28 cellular contexts compared by ENCODE assay signal in genomic region chr12:43226151-43226550, GRCh38.
"Had no signal": no experiment of that assay in that cellular context is flagged by ENCODE, and none has a peak within 500 bp of the region (broad histone marks: within the 10 kb centered on the region; RNA-seq: fewer than 3 reads in every experiment).

No MANE protein-coding gene starts in this region.

- H3K4me3 ChIP-seq: cardiac muscle cell, MG63, SJSA1 had no signal

- H3K36me3 ChIP-seq: brain microvascular endothelial cell, cardiac muscle cell, MG63, SJSA1 had no signal

- H3K27me3 Mint-ChIP-seq: activated CD4-positive, alpha-beta T cell treated with anti-CD3 and anti-CD28 coated beads, Interleukin-2, amount 10 ng/mL, durations not matched to agents 24 days and 14 days; activated naive CD4-positive, alpha-beta T cell treated with anti-CD3 and anti-CD28 coated beads, Interleukin-2, amount 10 ng/mL, durations not matched to agents 7 days and 5 days; activated T-helper 17 cell treated with anti-CD3 and anti-CD28 coated beads, Interleukin-2, amount 50 U/mL, for 72 hours had no signal

- H3K27ac Mint-ChIP-seq: activated B cell treated with CpG ODN at 0.5 μM for 24 hours; activated CD4-positive, alpha-beta T cell treated with anti-CD3 and anti-CD28 coated beads, Interleukin-2, amount 10 ng/mL, durations not matched to agents 24 days and 14 days; activated naive CD4-positive, alpha-beta T cell treated with anti-CD3 and anti-CD28 coated beads, Interleukin-2, amount 10 ng/mL, durations not matched to agents 7 days and 5 days; activated naive CD8-positive, alpha-beta T cell treated with anti-CD3 and anti-CD28 coated beads for 36 hours; activated T-helper 17 cell treated with anti-CD3 and anti-CD28 coated beads, Interleukin-2, amount 50 U/mL, for 72 hours had no signal

- H3K4me2 ChIP-seq: KMS-11 had no signal

- H3K9me3 Mint-ChIP-seq: activated B cell treated with CpG ODN at 0.5 μM for 24 hours had no signal

- H3K9me3 ChIP-seq: MG63, SJSA1 had no signal

- H3K27me3 ChIP-seq: brain microvascular endothelial cell, cardiac muscle cell, MG63, SJSA1 had no signal

- H3K4me1 Mint-ChIP-seq: activated B cell treated with CpG ODN at 0.5 μM for 24 hours; activated CD4-positive, alpha-beta T cell treated with anti-CD3 and anti-CD28 coated beads, Interleukin-2, amount 10 ng/mL, durations not matched to agents 24 days and 14 days; activated naive CD4-positive, alpha-beta T cell treated with anti-CD3 and anti-CD28 coated beads, Interleukin-2, amount 10 ng/mL, durations not matched to agents 7 days and 5 days; activated naive CD8-positive, alpha-beta T cell treated with anti-CD3 and anti-CD28 coated beads for 36 hours; activated T-helper 17 cell treated with anti-CD3 and anti-CD28 coated beads, Interleukin-2, amount 50 U/mL, for 72 hours had no signal

- ATAC-seq: activated T-helper 17 cell treated with anti-CD3 and anti-CD28 coated beads, Interleukin-2, amount 50 U/mL, for 72 hours; SK-N-SH treated with all-trans-retinoic acid at 6 μM for 48 hours had no signal

- H3K36me3 Mint-ChIP-seq: activated naive CD4-positive, alpha-beta T cell treated with anti-CD3 and anti-CD28 coated beads, Interleukin-2, amount 10 ng/mL, durations not matched to agents 7 days and 5 days; activated naive CD8-positive, alpha-beta T cell treated with anti-CD3 and anti-CD28 coated beads for 36 hours had no signal

- DNase-seq: activated B cell treated with CpG ODN at 0.5 μM for 24 hours; activated CD4-positive, alpha-beta T cell treated with anti-CD3 and anti-CD28 coated beads for 1 hour; activated CD4-positive, alpha-beta T cell treated with anti-CD3 and anti-CD28 coated beads, Interleukin-2, amount 10 ng/mL, durations not matched to agents 24 days and 14 days; activated CD4-positive, alpha-beta T cell treated with anti-CD3 and anti-CD28 coated beads, Interleukin-2, amount 50 U/mL, for 48 hours; activated CD8-positive, alpha-beta memory T cell treated with anti-CD3 and anti-CD28 coated beads for 24 hours; activated gamma-delta T cell; activated naive CD4-positive, alpha-beta T cell treated with anti-CD3 and anti-CD28 coated beads, Interleukin-2, amount 10 ng/mL, durations not matched to agents 7 days and 5 days; activated naive CD8-positive, alpha-beta T cell treated with anti-CD3 and anti-CD28 coated beads for 36 hours; activated T-cell treated with anti-CD3 and anti-CD28 coated beads for 4 hours; activated T-cell treated with anti-CD3 and anti-CD28 coated beads, Interleukin-2, amount 50 U/mL, for 48 hours; brain microvascular endothelial cell; MG63; NCI-H1092; NCI-H1417 treated with DMSO at 0.1 percent for 48 hours; NCI-H1694 treated with DMSO at 0.1 percent for 48 hours; NCI-H2081 treated with DMSO at 0.1 percent for 48 hours; NCI-H2227 treated with DMSO at 0.1 percent for 48 hours; NCI-H446 treated with DMSO at 0.1 percent for 48 hours; NCI-H524 treated with DMSO at 0.1 percent for 48 hours; NCI-H82; SHP77; SW 1271; T-helper 9 cell had no signal

- H3K4me1 ChIP-seq: SJSA1 had no signal

- H3K9ac ChIP-seq: KMS-11 had no signal

- H3K27ac ChIP-seq: brain microvascular endothelial cell, cardiac muscle cell, KMS-11, SJSA1 had no signal

- H3K4me3 Mint-ChIP-seq: activated B cell treated with CpG ODN at 0.5 μM for 24 hours; activated CD4-positive, alpha-beta T cell treated with anti-CD3 and anti-CD28 coated beads, Interleukin-2, amount 10 ng/mL, durations not matched to agents 24 days and 14 days; activated naive CD4-positive, alpha-beta T cell treated with anti-CD3 and anti-CD28 coated beads, Interleukin-2, amount 10 ng/mL, durations not matched to agents 7 days and 5 days; activated naive CD8-positive, alpha-beta T cell treated with anti-CD3 and anti-CD28 coated beads for 36 hours; activated T-helper 17 cell treated with anti-CD3 and anti-CD28 coated beads, Interleukin-2, amount 50 U/mL, for 72 hours had no signal
